ENCODE assay signal across 12 cellular contexts in the genomic region with DNA sequence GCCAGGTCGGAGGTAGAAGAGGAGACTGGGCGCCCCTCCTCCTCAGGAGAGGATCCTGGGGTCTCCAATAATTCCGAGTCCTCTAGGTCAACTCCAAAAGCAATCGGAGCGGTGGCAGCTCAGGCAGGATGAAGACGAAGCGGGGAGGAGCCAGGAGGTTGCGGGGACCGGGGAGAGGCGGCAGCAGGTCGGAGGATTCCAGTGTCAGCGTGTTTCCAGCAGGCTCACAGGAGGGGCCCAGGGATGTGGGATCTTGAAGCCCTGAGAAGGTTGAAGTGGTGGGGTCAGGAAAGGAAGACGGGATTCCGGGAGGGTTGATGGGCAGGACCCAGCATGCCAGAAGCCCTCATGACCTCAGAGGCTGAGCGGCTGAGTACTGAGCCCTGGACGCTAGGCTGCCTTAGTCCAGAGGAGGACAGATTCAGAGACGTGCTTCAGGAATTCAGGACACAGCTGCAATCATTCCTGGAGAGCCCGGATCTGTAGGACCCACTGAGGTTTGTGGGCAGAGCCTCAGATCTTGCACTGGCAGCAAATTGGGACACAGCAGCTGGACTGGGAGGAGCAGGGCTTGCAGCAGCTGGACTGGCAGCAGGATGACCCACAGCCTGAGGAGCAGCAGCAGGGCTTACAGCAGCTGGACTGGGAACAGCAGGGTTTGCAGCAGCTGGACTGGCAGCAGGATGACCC. TPM values are rescaled to one million over a fixed set of nuclear protein-coding genes. Genes with fewer than 3 reads are reported as not detected.
"Had no signal": no experiment of that assay in that cellular context is flagged by ENCODE, and none has a peak within 500 bp of the region (broad histone marks: within the 10 kb centered on the region; RNA-seq: fewer than 3 reads in every experiment).

No MANE protein-coding gene starts in this region.

RNA-seq across cellular contexts. Expression of gene KRTAP5-3, which starts 1.0 kb away (rescaled TPM):
- total RNA-seq: ascending aorta; epithelial cell of proximal tubule; fibroblast of lung; left ventricle myocardium superior; osteocyte; psoas muscle; right cardiac atrium; T-helper 1 cell treated with Interleukin-12 subunit alpha and Interleukin-12 subunit beta and Interleukin-4 antibody, amounts not matched to agents 30 ng/mL and 1 ng/mL, for 36 hours; temporal lobe; transverse colon; vagina had no signal
- polyA plus RNA-seq: fibroblast of lung, immature natural killer cell, psoas muscle, right cardiac atrium had no signal

RNA-seq across cellular contexts. Expression of gene KRTAP5-2, which starts 9.2 kb away (rescaled TPM):
- total RNA-seq: ascending aorta; epithelial cell of proximal tubule; fibroblast of lung; left ventricle myocardium superior; osteocyte; psoas muscle; right cardiac atrium; T-helper 1 cell treated with Interleukin-12 subunit alpha and Interleukin-12 subunit beta and Interleukin-4 antibody, amounts not matched to agents 30 ng/mL and 1 ng/mL, for 36 hours; temporal lobe; transverse colon; vagina had no signal
- polyA plus RNA-seq: fibroblast of lung, immature natural killer cell, psoas muscle, right cardiac atrium had no signal

RNA-seq across cellular contexts. Expression of gene KRTAP5-4, which starts 14.6 kb away (rescaled TPM):
- total RNA-seq: ascending aorta; epithelial cell of proximal tubule; fibroblast of lung; left ventricle myocardium superior; osteocyte; psoas muscle; right cardiac atrium; T-helper 1 cell treated with Interleukin-12 subunit alpha and Interleukin-12 subunit beta and Interleukin-4 antibody, amounts not matched to agents 30 ng/mL and 1 ng/mL, for 36 hours; transverse colon; vagina had no signal
- polyA plus RNA-seq: fibroblast of lung, immature natural killer cell, psoas muscle, right cardiac atrium had no signal

RNA-seq across cellular contexts. Expression of gene KRTAP5-1, which starts 22.2 kb away (rescaled TPM):
- total RNA-seq: ascending aorta; epithelial cell of proximal tubule; fibroblast of lung; left ventricle myocardium superior; osteocyte; psoas muscle; right cardiac atrium; T-helper 1 cell treated with Interleukin-12 subunit alpha and Interleukin-12 subunit beta and Interleukin-4 antibody, amounts not matched to agents 30 ng/mL and 1 ng/mL, for 36 hours; temporal lobe; transverse colon; vagina had no signal
- polyA plus RNA-seq: fibroblast of lung, immature natural killer cell, psoas muscle, right cardiac atrium had no signal

RNA-seq across cellular contexts. Expression of gene KRTAP5-5, which starts 22.3 kb away (rescaled TPM):
- total RNA-seq: ascending aorta; epithelial cell of proximal tubule; fibroblast of lung; left ventricle myocardium superior; osteocyte; psoas muscle; right cardiac atrium; T-helper 1 cell treated with Interleukin-12 subunit alpha and Interleukin-12 subunit beta and Interleukin-4 antibody, amounts not matched to agents 30 ng/mL and 1 ng/mL, for 36 hours; temporal lobe; transverse colon; vagina had no signal
- polyA plus RNA-seq: fibroblast of lung, immature natural killer cell, psoas muscle, right cardiac atrium had no signal
